In the genomic region with DNA sequence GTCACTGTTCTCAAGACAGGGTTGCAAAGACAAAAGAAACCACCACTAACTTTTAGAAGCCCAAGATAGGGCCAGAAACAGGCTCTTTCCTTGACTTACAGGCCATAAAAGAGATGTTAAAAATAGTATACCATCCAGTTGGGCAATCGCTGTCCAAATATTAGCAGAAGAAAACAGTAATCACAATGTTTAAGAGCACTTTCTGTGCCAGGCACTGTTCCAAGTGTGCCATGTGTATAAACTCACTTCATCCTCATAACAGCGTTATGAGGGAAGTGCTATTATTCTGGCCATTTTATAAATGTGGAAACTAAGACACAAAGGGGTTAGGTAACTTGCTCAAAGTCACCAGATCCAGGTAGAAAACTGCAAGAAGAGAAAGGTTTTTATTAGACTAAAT, we compare ENCODE assay signal across 12 cellular contexts.
"Had no signal": no experiment of that assay in that cellular context is flagged by ENCODE, and none has a peak within 500 bp of the region (broad histone marks: within the 10 kb centered on the region; RNA-seq: fewer than 3 reads in every experiment).

No MANE protein-coding gene starts in this region.

- H3K4me1 ChIP-seq: gastrocnemius medialis had no signal

- H3K4me3 ChIP-seq: adrenal gland, coronary artery, gastrocnemius medialis had no signal

- DNase-seq: activated CD4-positive, alpha-beta T cell treated with anti-CD3 and anti-CD28 coated beads, Interleukin-2, amount 10 ng/mL, durations not matched to agents 24 days and 14 days; activated naive CD4-positive, alpha-beta T cell treated with anti-CD3 and anti-CD28 coated beads for 36 hours; caudate nucleus; effector CD8-positive, alpha-beta T cell; gastrocnemius medialis; naive B cell; small intestine; T-helper 9 cell had no signal

- H3K36me3 ChIP-seq: adrenal gland, gastrocnemius medialis had no signal

- H3K27me3 ChIP-seq: adrenal gland, gastrocnemius medialis had no signal

- H3K9me3 ChIP-seq: adrenal gland, gastrocnemius medialis had no signal

- H3K27ac ChIP-seq: adrenal gland, gastrocnemius medialis had no signal

- ATAC-seq: activated T-helper 17 cell treated with anti-CD3 and anti-CD28 coated beads, Interleukin-2, amount 50 U/mL, for 72 hours; gastrocnemius medialis; WTC11 had no signal
